In genomic region chr1:204469304-204469703, GRCh38 we compare ENCODE assay signal across 18 cellular contexts. TPM values are rescaled to one million over a fixed set of nuclear protein-coding genes. Genes with fewer than 3 reads are reported as not detected.
DNase-seq lines count a peak whose midpoint lies in the region; TF ChIP-seq lines count a peak whose summit lies in the region.
"Had no signal": no experiment of that assay in that cellular context is flagged by ENCODE, and none has a peak within 500 bp of the region (broad histone marks: within the 10 kb centered on the region; RNA-seq: fewer than 3 reads in every experiment).

No MANE protein-coding gene starts in this region.

- H3K27me3 Mint-ChIP-seq in activated T-cell treated with anti-CD3 and anti-CD28 coated beads, Interleukin-2, amount 50 U/mL, for 24 hours: no peaks in the 10 kb centered on the region
- peaks cover 11% of the 10 kb centered on the region for H3K27me3 Mint-ChIP-seq in endothelial cell (ENCODE audit: unreplicated experiment)
- H3K27me3 Mint-ChIP-seq: B cell; CD4-positive, alpha-beta memory T cell had no signal

- WGBS in thymus: 96% methylated on average over 10 of the region's 10 CpGs

- H3K27ac Mint-ChIP-seq in activated T-cell treated with anti-CD3 and anti-CD28 coated beads, Interleukin-2, amount 50 U/mL, for 24 hours: no peak overlapping the region
- H3K27ac Mint-ChIP-seq in endothelial cell (ENCODE audit: unreplicated experiment): no peak overlapping the region
- H3K27ac Mint-ChIP-seq: B cell had no signal

- no peaks in the 10 kb centered on the region for H3K4me1 ChIP-seq in thymus (ENCODE audit: control insufficient read depth, insufficient read depth, low read length)

- peak; percentile 9 for DNase-seq in activated T-cell treated with anti-CD3 and anti-CD28 coated beads, Interleukin-2, amount 50 U/mL, for 24 hours
- DNase-seq in activated T-cell treated with anti-CD3 and anti-CD28 coated beads for 4 hours (no peak), endothelial cell (ENCODE audit: low spot score) (no peak), DMS53 (lab: John Stamatoyannopoulos, UW) (no peak)
- no peak for DNase-seq in stimulated activated CD4-positive, alpha-beta T cell treated with anti-CD3 and anti-CD28 coated beads, Interleukin-4, amount 100 ng/mL, for 24 hours
- DNase-seq in stimulated activated naive CD4-positive, alpha-beta T cell (lab: John Stamatoyannopoulos, UW): no peak
- DNase-seq: Calu3; CD4-positive, alpha-beta memory T cell; H7; Karpas-422; MG63; NCI-H1092; NCI-H226; NCI-H524 treated with DMSO at 0.1 percent for 48 hours had no signal

- H3K36me3 Mint-ChIP-seq in activated T-cell treated with anti-CD3 and anti-CD28 coated beads, Interleukin-2, amount 50 U/mL, for 24 hours (ENCODE audit: low read depth): peaks cover 30% of the 10 kb centered on the region
- peaks cover 59% of the 10 kb centered on the region for H3K36me3 Mint-ChIP-seq in endothelial cell (ENCODE audit: low read depth, unreplicated experiment)

- H3K4me3 Mint-ChIP-seq in activated T-cell treated with anti-CD3 and anti-CD28 coated beads, Interleukin-2, amount 50 U/mL, for 24 hours: no peak overlapping the region
- H3K4me3 Mint-ChIP-seq in endothelial cell (ENCODE audit: unreplicated experiment): peak overlapping the region; percentile 42
- H3K4me3 Mint-ChIP-seq: B cell; CD4-positive, alpha-beta memory T cell had no signal

- no peaks in the 10 kb centered on the region for H3K9me3 ChIP-seq in thymus (ENCODE audit: control insufficient read depth)
- H3K9me3 ChIP-seq: MG63 had no signal

- no peak for TF ChIP-seq CTCF in endothelial cell (IDR thresholded peaks at IDR 0.05; ENCODE audit: unreplicated experiment)

- H3K4me1 Mint-ChIP-seq in activated T-cell treated with anti-CD3 and anti-CD28 coated beads, Interleukin-2, amount 50 U/mL, for 24 hours (ENCODE audit: low read depth): peaks cover 25% of the 10 kb centered on the region
- H3K4me1 Mint-ChIP-seq in endothelial cell (ENCODE audit: unreplicated experiment): peaks cover 62% of the 10 kb centered on the region

- H3K36me3 ChIP-seq in thymus (ENCODE audit: control insufficient read depth, insufficient read depth): peaks cover 50% of the 10 kb centered on the region
- H3K36me3 ChIP-seq: MG63 had no signal

- H3K27ac ChIP-seq in angular gyrus (ENCODE audit: low read depth, low read length) (peak overlapping the region; percentile 95), thymus (ENCODE audit: low read depth) (peak overlapping the region; percentile 31)
- H3K27ac ChIP-seq: 22Rv1 had no signal

- no peaks in the 10 kb centered on the region for H3K9me3 Mint-ChIP-seq in activated T-cell treated with anti-CD3 and anti-CD28 coated beads, Interleukin-2, amount 50 U/mL, for 24 hours
- no peaks in the 10 kb centered on the region for H3K9me3 Mint-ChIP-seq in endothelial cell (ENCODE audit: unreplicated experiment)
- H3K9me3 Mint-ChIP-seq: CD4-positive, alpha-beta memory T cell had no signal

- H3K27me3 ChIP-seq in thymus (ENCODE audit: control insufficient read depth, insufficient read depth): no peaks in the 10 kb centered on the region
- H3K27me3 ChIP-seq: MG63 had no signal

- H3K4me3 ChIP-seq in thymus (ENCODE audit: low read length): no peak overlapping the region
- H3K4me3 ChIP-seq: MG63 had no signal

RNA-seq across cellular contexts. Expression of gene PIK3C2B, which starts 25.3 kb away (rescaled TPM):
- 256 TPM for total RNA-seq in endothelial cell (ENCODE audit: unreplicated experiment)
- polyA plus RNA-seq in thymus: 12.6 TPM

RNA-seq across cellular contexts. Expression of gene MDM4, which starts 46.9 kb away (rescaled TPM):
- total RNA-seq in endothelial cell (ENCODE audit: unreplicated experiment): 57.8 TPM
- 41.0 TPM for polyA plus RNA-seq in thymus

RNA-seq across cellular contexts. Expression of gene PPP1R15B, which starts 57.7 kb away (rescaled TPM):
- 43.2 TPM for total RNA-seq in endothelial cell (ENCODE audit: unreplicated experiment)
- 26.2 TPM for polyA plus RNA-seq in thymus
